26 cellular contexts compared by ENCODE assay signal in genomic region chr2:38736035-38736320, GRCh38. TPM values are rescaled to one million over a fixed set of nuclear protein-coding genes. Genes with fewer than 3 reads are reported as not detected.
A peak's percentile ranks its signal among the peaks of the same experiment; 100 is the strongest.
DNase-seq lines count a peak whose midpoint lies in the region; ATAC-seq, FAIRE-seq and TF ChIP-seq lines count a peak whose summit lies in the region.
"Had no signal": no experiment of that assay in that cellular context is flagged by ENCODE, and none has a peak within 500 bp of the region (broad histone marks: within the 10 kb centered on the region; RNA-seq: fewer than 3 reads in every experiment).

No MANE protein-coding gene starts in this region.

- no peaks in the 10 kb centered on the region for H3F3A ChIP-seq in smooth muscle cell (ENCODE audit: low read depth)

- H3K9me3 Mint-ChIP-seq in activated CD8-positive, alpha-beta T cell treated with anti-CD3 and anti-CD28 coated beads, Interleukin-2, amount 10 ng/mL, durations not matched to agents 7 days and 5 days (ENCODE audit: insufficient read depth), result no peaks in the 10 kb centered on the region
- H3K9me3 Mint-ChIP-seq in activated CD8-positive, alpha-beta T cell treated with anti-CD3 and anti-CD28 coated beads for 36 hours, result peaks cover 2% of the 10 kb centered on the region
- H3K9me3 Mint-ChIP-seq in CD4-positive, alpha-beta memory T cell, result peaks cover 0 to 9% (median 0%) of the 10 kb centered on the region in 8 donors
- H3K9me3 Mint-ChIP-seq in astrocyte (ENCODE audit: unreplicated experiment) (no peaks in the 10 kb centered on the region), nephron progenitor cell (peaks cover 21% of the 10 kb centered on the region)
- H3K9me3 Mint-ChIP-seq: immature natural killer cell had no signal

- H3K27me3 Mint-ChIP-seq in activated CD8-positive, alpha-beta T cell treated with anti-CD3 and anti-CD28 coated beads, Interleukin-2, amount 10 ng/mL, durations not matched to agents 7 days and 5 days (ENCODE audit: low read depth), result no peaks in the 10 kb centered on the region
- H3K27me3 Mint-ChIP-seq in activated CD8-positive, alpha-beta T cell treated with anti-CD3 and anti-CD28 coated beads for 36 hours, result no peaks in the 10 kb centered on the region
- no peaks in the 10 kb centered on the region for H3K27me3 Mint-ChIP-seq in CD4-positive, alpha-beta memory T cell
- H3K27me3 Mint-ChIP-seq in astrocyte (ENCODE audit: low read depth, unreplicated experiment), result no peaks in the 10 kb centered on the region
- H3K27me3 Mint-ChIP-seq in nephron progenitor cell (ENCODE audit: low read depth, poor library complexity), result no peaks in the 10 kb centered on the region

- H3K36me3 ChIP-seq in CD4-positive, alpha-beta memory T cell (ENCODE audit: insufficient read depth, low read length), result peaks cover 26% of the 10 kb centered on the region
- H3K36me3 ChIP-seq in astrocyte (ENCODE audit: insufficient read depth, low read length) (no peaks in the 10 kb centered on the region), smooth muscle cell (ENCODE audit: low read depth) (no peaks in the 10 kb centered on the region)

- no peak overlapping the region for H3K9ac ChIP-seq in astrocyte (ENCODE audit: low read length)
- no peak overlapping the region for H3K9ac ChIP-seq in smooth muscle cell (ENCODE audit: low read depth)

- H3K4me2 ChIP-seq in astrocyte (ENCODE audit: low read length) (no peak overlapping the region), smooth muscle cell (no peak overlapping the region)
- H3K4me2 ChIP-seq: A549 had no signal

- FAIRE-seq in astrocyte (lab: Jason Lieb, UNC), result no peak
- FAIRE-seq: A549, D721Med, endothelial cell of umbilical vein, HTR-8/SVneo, RCC 7860, urothelium cell line had no signal

- peaks cover 61% of the 10 kb centered on the region for H3K36me3 Mint-ChIP-seq in activated CD8-positive, alpha-beta T cell treated with anti-CD3 and anti-CD28 coated beads, Interleukin-2, amount 10 ng/mL, durations not matched to agents 7 days and 5 days (ENCODE audit: low read depth)
- H3K36me3 Mint-ChIP-seq in activated CD8-positive, alpha-beta T cell treated with anti-CD3 and anti-CD28 coated beads for 36 hours (ENCODE audit: low read depth), result peaks cover 53% of the 10 kb centered on the region
- peaks cover 41 to 71% of the 10 kb centered on the region in 2 donors for H3K36me3 Mint-ChIP-seq in CD4-positive, alpha-beta memory T cell
- H3K36me3 Mint-ChIP-seq in astrocyte (ENCODE audit: low read depth, unreplicated experiment) (peaks cover 28% of the 10 kb centered on the region), nephron progenitor cell (ENCODE audit: low read depth) (peaks cover 47% of the 10 kb centered on the region)

- POLR2A ChIA-PET in activated CD8-positive, alpha-beta T cell treated with anti-CD3 and anti-CD28 coated beads, Interleukin-2, amount 10 ng/mL, durations not matched to agents 7 days and 5 days (lab: Charles Lee), result no interaction called here
- POLR2A ChIA-PET in activated CD8-positive, alpha-beta T cell treated with anti-CD3 and anti-CD28 coated beads for 36 hours (lab: Charles Lee), result interaction anchor here (0.6 to 3.6 kb wide), 5 partner anchors 10 to 203 kb away, joined by 3 to 21 read pairs (median 3); partner anchors contain the start of gene SRSF7
- POLR2A ChIA-PET in CD4-positive, alpha-beta memory T cell (lab: Charles Lee; ENCODE audit: partially characterized antibody), result interaction anchor here (0.9 to 3.2 kb wide), 6 partner anchors 8 to 154 kb away, joined by 3 to 16 read pairs (median 4); partner anchors contain the start of gene SRSF7

- H3K4me1 Mint-ChIP-seq in activated CD8-positive, alpha-beta T cell treated with anti-CD3 and anti-CD28 coated beads, Interleukin-2, amount 10 ng/mL, durations not matched to agents 7 days and 5 days (ENCODE audit: low read depth), result peaks cover 4% of the 10 kb centered on the region
- H3K4me1 Mint-ChIP-seq in activated CD8-positive, alpha-beta T cell treated with anti-CD3 and anti-CD28 coated beads for 36 hours (ENCODE audit: low read depth), result peaks cover 13% of the 10 kb centered on the region
- peaks cover 10 to 29% (median 21%) of the 10 kb centered on the region in 4 donors for H3K4me1 Mint-ChIP-seq in CD4-positive, alpha-beta memory T cell
- H3K4me1 Mint-ChIP-seq in astrocyte (ENCODE audit: low read depth, unreplicated experiment) (no peaks in the 10 kb centered on the region), nephron progenitor cell (peaks cover 23% of the 10 kb centered on the region)

- ATAC-seq in activated CD8-positive, alpha-beta T cell treated with anti-CD3 and anti-CD28 coated beads, Interleukin-2, amount 10 ng/mL, durations not matched to agents 7 days and 5 days, result no peak
- no peak for ATAC-seq in activated CD8-positive, alpha-beta T cell treated with anti-CD3 and anti-CD28 coated beads for 36 hours
- no peak for ATAC-seq in HG03039 (IDR thresholded peaks at IDR 0.05; ENCODE audit: unreplicated experiment)
- ATAC-seq: A549 had no signal

- no peaks in the 10 kb centered on the region for H3K9me3 ChIP-seq in CD4-positive, alpha-beta memory T cell (ENCODE audit: control insufficient read depth in 1 of 2, low read length in 2 of 2)
- H3K9me3 ChIP-seq in astrocyte (ENCODE audit: insufficient read depth, low read depth, low read length) (no peaks in the 10 kb centered on the region), smooth muscle cell (replicated peaks; ENCODE audit: low read depth) (no peaks in the 10 kb centered on the region)
- H3K9me3 ChIP-seq: left ventricle myocardium inferior, mucosa of descending colon had no signal

- peaks cover 17% of the 10 kb centered on the region for H4K20me1 ChIP-seq in astrocyte (ENCODE audit: insufficient read depth, low read length)
- H4K20me1 ChIP-seq in smooth muscle cell (ENCODE audit: low read depth), result peaks cover under 1% of the 10 kb centered on the region

- H3K27me3 ChIP-seq in CD4-positive, alpha-beta memory T cell (ENCODE audit: insufficient read depth, low read length), result no peaks in the 10 kb centered on the region
- H3K27me3 ChIP-seq in astrocyte (ENCODE audit: insufficient read depth, low read length), result no peaks in the 10 kb centered on the region
- H3K27me3 ChIP-seq in smooth muscle cell (ENCODE audit: low read depth), result no peaks in the 10 kb centered on the region

- no peak for DNase-seq in activated CD8-positive, alpha-beta T cell treated with anti-CD3 and anti-CD28 coated beads, Interleukin-2, amount 10 ng/mL, durations not matched to agents 7 days and 5 days
- no peak for DNase-seq in activated CD8-positive, alpha-beta T cell treated with anti-CD3 and anti-CD28 coated beads for 36 hours
- no peak for DNase-seq in CD4-positive, alpha-beta memory T cell
- DNase-seq in astrocyte (ENCODE audit: low read depth), result no peak
- DNase-seq in nephron progenitor cell, result no peak
- DNase-seq in NCI-H748 treated with DMSO at 0.1 percent for 48 hours (lab: John Stamatoyannopoulos, UW), result no peak
- DNase-seq in smooth muscle cell (lab: John Stamatoyannopoulos, UW; ENCODE audit: unreplicated experiment), result no peak
- DNase-seq: activated naive CD4-positive, alpha-beta T cell treated with Interleukin-2 at 50 U/mL for 16 hours; dermis blood vessel endothelial cell; EL; HCEC 1CT; immature natural killer cell; Kasumi-1; left ventricle myocardium inferior; mucosa of descending colon; NCI-H1105; NCI-H2081; NCI-H446; T1000 had no signal

- H3K27ac ChIP-seq in CD4-positive, alpha-beta memory T cell (ENCODE audit: low read depth, low read length), result no peak overlapping the region
- H3K27ac ChIP-seq in astrocyte (ENCODE audit: low read depth, low read length) (no peak overlapping the region), smooth muscle cell (ENCODE audit: low read depth) (no peak overlapping the region)
- H3K27ac ChIP-seq: A549 had no signal

- no peak for TF ChIP-seq CTCF in activated CD8-positive, alpha-beta T cell treated with anti-CD3 and anti-CD28 coated beads for 36 hours (IDR thresholded peaks at IDR 0.05)
- TF ChIP-seq CTCF in astrocyte (IDR thresholded peaks at IDR 0.05; ENCODE audit: insufficient read depth, low read depth, low read length) (no peak), nephron progenitor cell (IDR thresholded peaks at IDR 0.05) (no peak), smooth muscle cell (IDR thresholded peaks at IDR 0.05; ENCODE audit: borderline replicate concordance, insufficient read depth, poor library complexity, severe bottlenecking) (no peak)

- H3K27ac Mint-ChIP-seq in activated CD8-positive, alpha-beta T cell treated with anti-CD3 and anti-CD28 coated beads, Interleukin-2, amount 10 ng/mL, durations not matched to agents 7 days and 5 days, result peak overlapping the region; percentile 24
- no peak overlapping the region for H3K27ac Mint-ChIP-seq in activated CD8-positive, alpha-beta T cell treated with anti-CD3 and anti-CD28 coated beads for 36 hours
- peak overlapping the region in 6 of 7 donors; percentile 19 to 70 (median 42) for H3K27ac Mint-ChIP-seq in CD4-positive, alpha-beta memory T cell
- peak overlapping the region; percentile 18 for H3K27ac Mint-ChIP-seq in astrocyte (ENCODE audit: unreplicated experiment)
- H3K27ac Mint-ChIP-seq in nephron progenitor cell, result peak overlapping the region; percentile 95

- no peak overlapping the region for H2AFZ ChIP-seq in astrocyte (ENCODE audit: low read depth, low read length)
- no peak overlapping the region for H2AFZ ChIP-seq in smooth muscle cell (ENCODE audit: low read depth)

- H3K79me2 ChIP-seq in astrocyte (ENCODE audit: insufficient read depth, low read length) (peaks cover 8% of the 10 kb centered on the region), smooth muscle cell (ENCODE audit: low read depth) (no peaks in the 10 kb centered on the region)

- H3K4me1 ChIP-seq in CD4-positive, alpha-beta memory T cell (ENCODE audit: insufficient read depth, low read length), result peaks cover 6% of the 10 kb centered on the region
- no peaks in the 10 kb centered on the region for H3K4me1 ChIP-seq in astrocyte (ENCODE audit: insufficient read depth, low read length)
- no peaks in the 10 kb centered on the region for H3K4me1 ChIP-seq in smooth muscle cell (ENCODE audit: low read depth)
- H3K4me1 ChIP-seq: A549 had no signal

- intact Hi-C loops in activated CD8-positive, alpha-beta T cell treated with anti-CD3 and anti-CD28 coated beads for 36 hours (cut with micrococcal nuclease), result no loop called here
- intact Hi-C loops in CD4-positive, alpha-beta memory T cell (cut with micrococcal nuclease), result no loop called here

- CTCF ChIA-PET in activated CD8-positive, alpha-beta T cell treated with anti-CD3 and anti-CD28 coated beads, Interleukin-2, amount 10 ng/mL, durations not matched to agents 7 days and 5 days (lab: Charles Lee), result interaction anchor here (1.3 to 12.1 kb wide), 2 partner anchors 153 to 160 kb away, joined by 5 to 160 read pairs; no protein-coding TSS in a partner anchor
- CTCF ChIA-PET in activated CD8-positive, alpha-beta T cell treated with anti-CD3 and anti-CD28 coated beads for 36 hours (lab: Charles Lee), result interaction anchor here (1.4 to 6.4 kb wide), 2 partner anchors 83 to 154 kb away, joined by 3 to 54 read pairs; no protein-coding TSS in a partner anchor
- CTCF ChIA-PET in CD4-positive, alpha-beta memory T cell (lab: Charles Lee; ENCODE audit: partially characterized antibody), result interaction anchor here (1.1 to 5.8 kb wide), 6 partner anchors 9 to 200 kb away, joined by 3 to 54 read pairs (median 4); no protein-coding TSS in a partner anchor

- 67% methylated on average over 4 of the region's 4 CpGs for WGBS in smooth muscle cell (ENCODE audit: low lambda C conversion rate)

- H3K4me3 Mint-ChIP-seq in activated CD8-positive, alpha-beta T cell treated with anti-CD3 and anti-CD28 coated beads, Interleukin-2, amount 10 ng/mL, durations not matched to agents 7 days and 5 days, result no peak overlapping the region
- no peak overlapping the region for H3K4me3 Mint-ChIP-seq in activated CD8-positive, alpha-beta T cell treated with anti-CD3 and anti-CD28 coated beads for 36 hours
- no peak overlapping the region for H3K4me3 Mint-ChIP-seq in CD4-positive, alpha-beta memory T cell
- H3K4me3 Mint-ChIP-seq in astrocyte (ENCODE audit: unreplicated experiment), result no peak overlapping the region
- no peak overlapping the region for H3K4me3 Mint-ChIP-seq in nephron progenitor cell
- H3K4me3 Mint-ChIP-seq: immature natural killer cell had no signal

- H3K4me3 ChIP-seq in CD4-positive, alpha-beta memory T cell (ENCODE audit: low read length in 2 of 2), result no peak overlapping the region
- H3K4me3 ChIP-seq in astrocyte (ENCODE audit: insufficient read depth, low read depth, low read length), result no peak overlapping the region
- no peak overlapping the region for H3K4me3 ChIP-seq in smooth muscle cell
- H3K4me3 ChIP-seq: A549, left ventricle myocardium inferior, mucosa of descending colon had no signal

RNA-seq across cellular contexts. Expression of gene SRSF7, which starts 15.2 kb away (rescaled TPM):
- total RNA-seq in activated CD8-positive, alpha-beta T cell treated with anti-CD3 and anti-CD28 coated beads, Interleukin-2, amount 10 ng/mL, durations not matched to agents 7 days and 5 days, result 100 to 1,000 TPM; 348 to 356 TPM
- total RNA-seq in activated CD8-positive, alpha-beta T cell treated with anti-CD3 and anti-CD28 coated beads for 36 hours, result 100 to 1,000 TPM; 320 to 333 TPM
- total RNA-seq in CD4-positive, alpha-beta memory T cell, result 100 to 1,000 TPM; 314 to 333 TPM
- polyA plus RNA-seq in CD4-positive, alpha-beta memory T cell, result 100 to 1,000 TPM; 177 to 202 TPM
- 104 and 120 TPM in 2 replicates for total RNA-seq in astrocyte
- total RNA-seq in smooth muscle cell, result 92.5 and 122 TPM in 2 replicates
- polyA plus RNA-seq in smooth muscle cell, result 102 and 107 TPM in 2 replicates

RNA-seq across cellular contexts. Expression of gene GEMIN6, which starts 42.0 kb away (rescaled TPM):
- 10 to 100 TPM; 20.6 to 21.0 TPM for total RNA-seq in activated CD8-positive, alpha-beta T cell treated with anti-CD3 and anti-CD28 coated beads, Interleukin-2, amount 10 ng/mL, durations not matched to agents 7 days and 5 days
- 10 to 100 TPM; 30.2 to 33.4 TPM for total RNA-seq in activated CD8-positive, alpha-beta T cell treated with anti-CD3 and anti-CD28 coated beads for 36 hours
- 10 to 100 TPM; 15.1 to 15.5 TPM for total RNA-seq in CD4-positive, alpha-beta memory T cell
- 10 to 100 TPM in 1 of 2 donors, 1 to 10 TPM in 1; 5.9 to 15.5 TPM for polyA plus RNA-seq in CD4-positive, alpha-beta memory T cell
- total RNA-seq in astrocyte (14.0 TPM in 2 replicates), smooth muscle cell (2.7 and 4.9 TPM in 2 replicates)
- polyA plus RNA-seq in smooth muscle cell, result 9.0 and 10.2 TPM in 2 replicates
